Comparison of ENCODE assay signal across 1 cellular context in the genomic region with DNA sequence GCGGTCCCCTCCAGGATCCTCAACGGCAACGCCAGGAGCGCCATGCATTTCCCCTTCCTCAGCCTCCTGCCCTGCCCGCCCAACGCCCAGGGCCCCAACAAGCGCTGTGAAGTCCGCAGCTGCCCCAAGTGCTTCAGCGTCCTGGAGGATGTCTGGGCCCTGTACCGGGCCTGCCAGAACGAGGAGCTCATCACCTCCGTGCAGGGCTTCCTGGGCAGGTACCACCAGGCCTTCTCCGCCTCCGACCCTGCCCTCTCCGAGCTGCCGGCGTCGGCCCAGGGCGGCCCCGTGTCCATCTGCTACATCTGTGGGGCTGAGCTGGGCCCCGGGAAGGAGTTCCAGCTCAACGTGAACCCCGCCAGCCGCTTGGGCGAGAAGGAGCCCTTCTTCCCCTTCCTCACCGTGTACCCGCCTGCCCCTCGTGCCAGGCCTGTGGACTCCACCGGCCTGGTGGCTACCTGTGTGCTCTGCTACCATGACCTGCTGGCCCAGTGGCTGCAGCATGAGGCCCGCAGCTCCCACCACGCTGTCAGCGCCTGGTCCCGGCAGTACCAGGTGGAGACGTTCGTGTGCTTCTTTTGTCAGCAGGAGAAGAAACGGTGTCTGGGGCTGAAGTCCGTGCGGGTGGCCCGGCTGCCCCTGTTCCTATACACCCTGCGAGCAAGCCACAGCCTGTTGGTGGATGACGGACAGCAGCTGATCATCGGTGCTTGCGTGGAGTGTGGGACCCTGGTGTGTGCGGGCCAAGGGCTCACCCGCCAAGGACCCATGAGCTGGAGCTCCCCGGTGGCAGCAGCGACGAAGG.
A peak's percentile ranks its signal among the peaks of the same experiment; 100 is the strongest.
TF ChIP-seq lines count a peak whose summit lies in the region.

No MANE protein-coding gene starts in this region.

TF ChIP-seq in K562, 482 proteins besides CTCF, POLR2A, EP300 and RAD21 (continued from another document and continues in another):
- TF ChIP-seq NONO (IDR thresholded peaks at IDR 0.05; ENCODE audit: low read depth in 2 of 2, low read length in 1 of 2) (no peak), ATF2 (CRISPR knock-in tag; IDR thresholded peaks at IDR 0.05) (no peak), TEAD4 (IDR thresholded peaks at IDR 0.05; ENCODE audit: low read length) (no peak), TEAD4 (CRISPR knock-in tag; IDR thresholded peaks at IDR 0.05; ENCODE audit: borderline replicate concordance) (peak; percentile 66; the same call in 1 of the 2 replicates), ZNF76 (CRISPR knock-in tag; IDR thresholded peaks at IDR 0.05; ENCODE audit: borderline replicate concordance) (peak; percentile 21; the same call in 1 of the 2 replicates), ZNF589 (CRISPR knock-in tag; IDR thresholded peaks at IDR 0.05; ENCODE audit: low read depth) (no peak), NR2C1 (IDR thresholded peaks at IDR 0.05) (no peak), NR2C1 (tag; IDR thresholded peaks at IDR 0.05) (no peak), FOXK1 (CRISPR knock-in tag; IDR thresholded peaks at IDR 0.05; ENCODE audit: borderline replicate concordance) (0 out of 2 replicates have a peak, but pooled peaks have one; percentile 64), ID3 (CRISPR knock-in tag; IDR thresholded peaks at IDR 0.05) (no peak), ID3 (tag; IDR thresholded peaks at IDR 0.05) (peak; percentile 55; the same call in 1 of the 2 replicates), SRSF1 (IDR thresholded peaks at IDR 0.05; ENCODE audit: low read depth, low read length) (no peak), E2F6 (IDR thresholded peaks at IDR 0.05; ENCODE audit: borderline replicate concordance in 1 of 2, extremely low read depth in 1 of 2, insufficient read depth in 1 of 2, insufficient read length in 1 of 2, low read depth in 1 of 2, low read length in 1 of 2, poor library complexity in 1 of 2, severe bottlenecking in 1 of 2) (peak in 1 of 2 experiments; percentile 32), ZNF668 (CRISPR knock-in tag; IDR thresholded peaks at IDR 0.05) (no peak), POLR3G (IDR thresholded peaks at IDR 0.05; ENCODE audit: extremely low read depth, insufficient read length, insufficient replicate concordance) (no peak), PRPF4 (IDR thresholded peaks at IDR 0.05; ENCODE audit: insufficient read depth, low read depth, low read length, poor library complexity, severe bottlenecking) (no peak), CREM (IDR thresholded peaks at IDR 0.05; ENCODE audit: low read depth) (peak; percentile 3; the same call in 1 of the 2 replicates), FOXA3 (CRISPR knock-in tag; conservative IDR thresholded peaks at IDR 0.05 in 1 of 2, IDR thresholded peaks at IDR 0.05 in 1 of 2) (0 out of 4 replicates have a peak, but pooled peaks of 1 of the 2 experiments have one; percentile 67), RBBP5 (IDR thresholded peaks at IDR 0.05; ENCODE audit: borderline replicate concordance, insufficient read depth, low read length, poor library complexity, severe bottlenecking) (peak; percentile 11), ZNF165 (CRISPR knock-in tag; IDR thresholded peaks at IDR 0.05; ENCODE audit: borderline replicate concordance) (no peak), CHD4 (IDR thresholded peaks at IDR 0.05; ENCODE audit: insufficient read depth, insufficient replicate concordance, low read depth, low read length, poor library complexity, severe bottlenecking) (no peak), ZNF134 (CRISPR knock-in tag; conservative IDR thresholded peaks at IDR 0.05) (no peak), SP1 (CRISPR knock-in tag; IDR thresholded peaks at IDR 0.05) (no peak), CSDE1 (IDR thresholded peaks at IDR 0.05) (no peak), PCBP1 (IDR thresholded peaks at IDR 0.05; ENCODE audit: low read depth, low read length, poor library complexity, severe bottlenecking) (peak; percentile 13), ZNF197 (CRISPR knock-in tag; IDR thresholded peaks at IDR 0.05; ENCODE audit: low read depth) (peak; percentile 60; the same call in 1 of the 2 replicates), TEAD1 (CRISPR knock-in tag; IDR thresholded peaks at IDR 0.05) (peak in 1 of 2 experiments; percentile 42; a peak in 1 of 4 replicates), RBFOX2 (IDR thresholded peaks at IDR 0.05; ENCODE audit: low read depth, low read length) (peak; percentile 57), KLF16 (IDR thresholded peaks at IDR 0.05) (no peak), POLR2G (IDR thresholded peaks at IDR 0.05; ENCODE audit: low read depth, low read length) (peak; percentile 71), GATAD2B (IDR thresholded peaks at IDR 0.05; ENCODE audit: borderline replicate concordance) (no peak), SIN3A (IDR thresholded peaks at IDR 0.05; ENCODE audit: borderline replicate concordance in 2 of 2, control insufficient read depth in 1 of 2, low read depth in 2 of 2, low read length in 2 of 2) (0 out of 4 replicates have a peak, but pooled peaks of 1 of the 2 experiments have one; percentile 44), UBTF (IDR thresholded peaks at IDR 0.05; ENCODE audit: borderline replicate concordance in 1 of 2, low read depth in 2 of 2, low read length in 2 of 2) (no peak), ELK1 (CRISPR knock-in tag; IDR thresholded peaks at IDR 0.05) (no peak), ZNF583 (CRISPR knock-in tag; IDR thresholded peaks at IDR 0.05) (no peak), NFE2L1 (tag; IDR thresholded peaks at IDR 0.05; ENCODE audit: borderline replicate concordance, low read depth) (no peak), REST (CRISPR knock-in tag; IDR thresholded peaks at IDR 0.05; ENCODE audit: low read depth) (no peak)
- TF ChIP-seq, protein P1, sequence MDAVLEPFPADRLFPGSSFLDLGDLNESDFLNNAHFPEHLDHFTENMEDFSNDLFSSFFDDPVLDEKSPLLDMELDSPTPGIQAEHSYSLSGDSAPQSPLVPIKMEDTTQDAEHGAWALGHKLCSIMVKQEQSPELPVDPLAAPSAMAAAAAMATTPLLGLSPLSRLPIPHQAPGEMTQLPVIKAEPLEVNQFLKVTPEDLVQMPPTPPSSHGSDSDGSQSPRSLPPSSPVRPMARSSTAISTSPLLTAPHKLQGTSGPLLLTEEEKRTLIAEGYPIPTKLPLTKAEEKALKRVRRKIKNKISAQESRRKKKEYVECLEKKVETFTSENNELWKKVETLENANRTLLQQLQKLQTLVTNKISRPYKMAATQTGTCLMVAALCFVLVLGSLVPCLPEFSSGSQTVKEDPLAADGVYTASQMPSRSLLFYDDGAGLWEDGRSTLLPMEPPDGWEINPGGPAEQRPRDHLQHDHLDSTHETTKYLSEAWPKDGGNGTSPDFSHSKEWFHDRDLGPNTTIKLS (IDR thresholded peaks at IDR 0.05; ENCODE audit: borderline replicate concordance, low read depth) = no peak
- TF ChIP-seq, protein P2, sequence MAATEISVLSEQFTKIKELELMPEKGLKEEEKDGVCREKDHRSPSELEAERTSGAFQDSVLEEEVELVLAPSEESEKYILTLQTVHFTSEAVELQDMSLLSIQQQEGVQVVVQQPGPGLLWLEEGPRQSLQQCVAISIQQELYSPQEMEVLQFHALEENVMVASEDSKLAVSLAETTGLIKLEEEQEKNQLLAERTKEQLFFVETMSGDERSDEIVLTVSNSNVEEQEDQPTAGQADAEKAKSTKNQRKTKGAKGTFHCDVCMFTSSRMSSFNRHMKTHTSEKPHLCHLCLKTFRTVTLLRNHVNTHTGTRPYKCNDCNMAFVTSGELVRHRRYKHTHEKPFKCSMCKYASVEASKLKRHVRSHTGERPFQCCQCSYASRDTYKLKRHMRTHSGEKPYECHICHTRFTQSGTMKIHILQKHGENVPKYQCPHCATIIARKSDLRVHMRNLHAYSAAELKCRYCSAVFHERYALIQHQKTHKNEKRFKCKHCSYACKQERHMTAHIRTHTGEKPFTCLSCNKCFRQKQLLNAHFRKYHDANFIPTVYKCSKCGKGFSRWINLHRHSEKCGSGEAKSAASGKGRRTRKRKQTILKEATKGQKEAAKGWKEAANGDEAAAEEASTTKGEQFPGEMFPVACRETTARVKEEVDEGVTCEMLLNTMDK (IDR thresholded peaks at IDR 0.05; ENCODE audit: borderline replicate concordance, insufficient read depth, low read depth, low read length, poor library complexity, severe bottlenecking) = no peak
- TF ChIP-seq, protein P3, sequence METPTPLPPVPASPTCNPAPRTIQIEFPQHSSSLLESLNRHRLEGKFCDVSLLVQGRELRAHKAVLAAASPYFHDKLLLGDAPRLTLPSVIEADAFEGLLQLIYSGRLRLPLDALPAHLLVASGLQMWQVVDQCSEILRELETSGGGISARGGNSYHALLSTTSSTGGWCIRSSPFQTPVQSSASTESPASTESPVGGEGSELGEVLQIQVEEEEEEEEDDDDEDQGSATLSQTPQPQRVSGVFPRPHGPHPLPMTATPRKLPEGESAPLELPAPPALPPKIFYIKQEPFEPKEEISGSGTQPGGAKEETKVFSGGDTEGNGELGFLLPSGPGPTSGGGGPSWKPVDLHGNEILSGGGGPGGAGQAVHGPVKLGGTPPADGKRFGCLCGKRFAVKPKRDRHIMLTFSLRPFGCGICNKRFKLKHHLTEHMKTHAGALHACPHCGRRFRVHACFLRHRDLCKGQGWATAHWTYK (CRISPR knock-in tag; IDR thresholded peaks at IDR 0.05) = no peak
- TF ChIP-seq, protein P4, sequence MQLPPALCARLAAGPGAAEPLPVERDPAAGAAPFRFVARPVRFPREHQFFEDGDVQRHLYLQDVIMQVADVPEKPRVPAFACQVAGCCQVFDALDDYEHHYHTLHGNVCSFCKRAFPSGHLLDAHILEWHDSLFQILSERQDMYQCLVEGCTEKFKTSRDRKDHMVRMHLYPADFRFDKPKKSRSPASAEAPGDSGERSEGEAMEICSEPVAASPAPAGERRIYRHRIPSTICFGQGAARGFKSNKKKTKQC (CRISPR knock-in tag; IDR thresholded peaks at IDR 0.05) = 0 out of 2 replicates have a peak, but pooled peaks have one; percentile 39
